Comparison of ENCODE assay signal across 16 cellular contexts in genomic region chr14:94867931-94868597, GRCh38.
DNase-seq lines count a peak whose midpoint lies in the region; FAIRE-seq lines count a peak whose summit lies in the region.
"Had no signal": no experiment of that assay in that cellular context is flagged by ENCODE, and none has a peak within 500 bp of the region (broad histone marks: within the 10 kb centered on the region; RNA-seq: fewer than 3 reads in every experiment).

No MANE protein-coding gene starts in this region.

- DNase-seq in M059J (ENCODE audit: low read depth) = peak; percentile 12
- peak; percentile 86 for DNase-seq in astrocyte of the hippocampus (ENCODE audit: low read depth, low spot score)
- peak; percentile 89 for DNase-seq in medulla oblongata (ENCODE audit: extremely low spot score)
- peak; percentile 71 for DNase-seq in urothelium cell line (ENCODE audit: low spot score)
- DNase-seq in HPDE6-E6E7 (ENCODE audit: extremely low spot score) = no peak
- no peak for DNase-seq in activated naive CD4-positive, alpha-beta T cell treated with Interleukin-2 at 50 U/mL for 16 hours
- DNase-seq in activated CD4-positive, CD25-positive, alpha-beta regulatory T cell (lab: John Stamatoyannopoulos, UW) = no peak
- DNase-seq: activated naive CD4-positive, alpha-beta T cell; CD8-positive, alpha-beta memory T cell; GDM1; NCI-H187 treated with DMSO at 0.1 percent for 48 hours; NCI-H510A treated with DMSO at 0.1 percent for 48 hours; stimulated activated naive CD8-positive, alpha-beta T cell treated with anti-CD3 and anti-CD28 coated beads, Interleukin-15, amount 100 ng/mL, for 72 hours; T-cell; WERI-Rb-1 had no signal

- FAIRE-seq in urothelium cell line (lab: Jason Lieb, UNC) = no peak
- FAIRE-seq: keratinocyte had no signal

Comparison
In these comparisons a context has a peak if more than half of its experiments do, and no peak if none do; other contexts are left out.
1. DNase-seq: peak in M059J (single experiment), astrocyte of the hippocampus (single experiment), medulla oblongata (single experiment) and urothelium cell line (single experiment); none in HPDE6-E6E7 (single experiment), activated naive CD4-positive, alpha-beta T cell treated with Interleukin-2 at 50 U/mL for 16 hours (single experiment) and activated CD4-positive, CD25-positive, alpha-beta regulatory T cell (0 of 4).